Comparison of ENCODE assay signal across 8 cellular contexts in genomic region chr5:139394123-139394653, GRCh38. TPM values are rescaled to one million over a fixed set of nuclear protein-coding genes. Genes with fewer than 3 reads are reported as not detected.
DNase-seq lines count a peak whose midpoint lies in the region; ATAC-seq and TF ChIP-seq lines count a peak whose summit lies in the region.

No MANE protein-coding gene starts in this region.

- no peaks in the 10 kb centered on the region for H3K9me3 ChIP-seq in transverse colon

- peak overlapping the region in 2 of 4 donors; percentile 0 to 8 for H3K27ac ChIP-seq in transverse colon

- WGBS in transverse colon (ENCODE audit: low coverage in 1 of 2), 2 donors = 20% methylated on average over 30 of the region's 62 CpGs; no CpG with 5 or more reads in 1 of the 2 donors

- intact Hi-C loops in transverse colon (cut with DNase I; ENCODE audit: low total_unique reads) = no loop called here

- no peak for TF ChIP-seq EP300 in transverse colon (IDR thresholded peaks at IDR 0.05; ENCODE audit: low read depth)

- peak; percentile 78 for TF ChIP-seq CTCF in GM13977 (IDR thresholded peaks at IDR 0.05; ENCODE audit: extremely low read depth, insufficient read depth, missing control alignments)
- peak; percentile 45 for TF ChIP-seq CTCF in choroid plexus epithelial cell (conservative IDR thresholded peaks at IDR 0.05; ENCODE audit: low read depth, low read length)
- peak in 3 of 5 experiments; percentile 30 to 53 (median 36) for TF ChIP-seq CTCF in transverse colon (IDR thresholded peaks at IDR 0.05)

- in situ Hi-C loops in GM13977 (cut with MboI; ENCODE audit: low pct_unique_long_range_greater_than_20kb, low sequenced_read_pairs, unreplicated experiment) (no loop called here), transverse colon (cut with MboI; ENCODE audit: low pct_ligation_motif_present in 1 of 4, low pct_unique_long_range_greater_than_20kb in 1 of 4, low sequenced_read_pairs in 3 of 4) (no loop called here)

- ATAC-seq in HG03439 (IDR thresholded peaks at IDR 0.05; ENCODE audit: unreplicated experiment) (no peak), HG03432 (IDR thresholded peaks at IDR 0.05; ENCODE audit: unreplicated experiment) (no peak), HG02678 (IDR thresholded peaks at IDR 0.05; ENCODE audit: unreplicated experiment) (no peak)

- peaks cover 21% of the 10 kb centered on the region for H3K27me3 ChIP-seq in transverse colon

- DNase-seq in GM13977 (ENCODE audit: low spot score) = peak; percentile 86
- peak; percentile 86 for DNase-seq in RPMI8226
- DNase-seq in choroid plexus epithelial cell (ENCODE audit: low read depth) = peak; percentile 59
- peak; percentile 52 to 60 for DNase-seq in lung microvascular endothelial cell (ENCODE audit: low read depth in 2 of 2)
- DNase-seq in transverse colon = peak; percentile 71

- TF ChIP-seq POLR2A in transverse colon (IDR thresholded peaks at IDR 0.05) = no peak

- H3K36me3 ChIP-seq in transverse colon = no peaks in the 10 kb centered on the region

- peaks cover 0 to 46% (median 37%) of the 10 kb centered on the region in 4 donors for H3K4me1 ChIP-seq in transverse colon

- peak overlapping the region; percentile 59 for H3K4me3 ChIP-seq in choroid plexus epithelial cell (ENCODE audit: low read depth, low read length)
- peak overlapping the region; percentile 4 to 61 (median 36) for H3K4me3 ChIP-seq in transverse colon

RNA-seq across cellular contexts. Expression of gene PROB1, which starts 0.7 kb away (rescaled TPM):
- total RNA-seq in lung microvascular endothelial cell = 2.8 and 7.3 TPM in 2 replicates
- total RNA-seq in transverse colon = 1 to 10 TPM in 1 of 4 donors, under 1 TPM in 2, not detected in 1; 0.55 to 1.1 (median 0.60) TPM

RNA-seq across cellular contexts. Expression of gene MZB1, which starts 4.5 kb away (rescaled TPM):
- under 0.01 and 0.22 TPM in 2 replicates for total RNA-seq in lung microvascular endothelial cell
- total RNA-seq in transverse colon = 10 to 100 TPM in 1 of 4 donors, 1 to 10 TPM in 1, not detected in 2; 4.0 to 39.2 TPM

RNA-seq across cellular contexts. Expression of gene SPATA24, which starts 9.7 kb away (rescaled TPM):
- total RNA-seq in lung microvascular endothelial cell = 8.1 and 10.3 TPM in 2 replicates
- 1 to 10 TPM in 2 of 4 donors, not detected in 2; 3.0 TPM for total RNA-seq in transverse colon

RNA-seq across cellular contexts. Expression of gene SLC23A1, which starts 11.1 kb away (rescaled TPM):
- not detected in 2 replicates for total RNA-seq in lung microvascular endothelial cell
- 1 to 10 TPM in 2 of 4 donors, under 1 TPM in 1, not detected in 1; 0.80 to 9.5 (median 7.4) TPM for total RNA-seq in transverse colon

RNA-seq across cellular contexts. Expression of gene DNAJC18, which starts 45.1 kb away (rescaled TPM):
- total RNA-seq in lung microvascular endothelial cell = 6.3 and 6.5 TPM in 2 replicates
- total RNA-seq in transverse colon = 1 to 10 TPM in 3 of 4 donors, under 1 TPM in 1; 0.37 to 3.8 (median 3.2) TPM
